In genomic region chr1:27719286-27720251, GRCh38 we compare ENCODE assay signal across 11 cellular contexts. TPM values are rescaled to one million over a fixed set of nuclear protein-coding genes. Genes with fewer than 3 reads are reported as not detected.
DNase-seq lines count a peak whose midpoint lies in the region; ATAC-seq and TF ChIP-seq lines count a peak whose summit lies in the region.
"Had no signal": no experiment of that assay in that cellular context is flagged by ENCODE, and none has a peak within 500 bp of the region (broad histone marks: within the 10 kb centered on the region; RNA-seq: fewer than 3 reads in every experiment).

No MANE protein-coding gene starts in this region.

- no peak overlapping the region for H2AFZ ChIP-seq in HCT116 (ENCODE audit: low read depth, low read length, poor library complexity, severe bottlenecking)

- peaks cover 3% of the 10 kb centered on the region for H3K4me1 Mint-ChIP-seq in T-helper 17 cell

- H4K20me1 ChIP-seq in HCT116 (ENCODE audit: insufficient read depth) = no peaks in the 10 kb centered on the region

- no peak overlapping the region for H3K9ac ChIP-seq in HCT116 (ENCODE audit: low read length)

- TF ChIP-seq CTCF in AG10803 (conservative IDR thresholded peaks at IDR 0.05; ENCODE audit: low read length) (peak; percentile 55), HCT116 (IDR thresholded peaks at IDR 0.05 in 2 of 3, conservative IDR thresholded peaks at IDR 0.05 in 1 of 3; ENCODE audit: borderline replicate concordance in 1 of 3, insufficient read depth in 1 of 3, low read depth in 2 of 3, low read length in 2 of 3) (peak in 2 of 3 experiments; percentile 14 to 31; a peak in 3 of 6 replicates), kidney epithelial cell (IDR thresholded peaks at IDR 0.05; ENCODE audit: insufficient read depth, low read length, poor library complexity, severe bottlenecking) (peak; percentile 48)

- no peaks in the 10 kb centered on the region for H3K9me2 ChIP-seq in HCT116 (ENCODE audit: insufficient read depth)

- H3K27me3 ChIP-seq in HCT116 (ENCODE audit: insufficient read depth, low read length) (no peaks in the 10 kb centered on the region), kidney epithelial cell (ENCODE audit: control insufficient read depth, insufficient read depth, low read length) (no peaks in the 10 kb centered on the region)

- no peak for TF ChIP-seq POLR2A in HCT116 (IDR thresholded peaks at IDR 0.05; ENCODE audit: borderline replicate concordance, extremely low read depth, insufficient read depth, insufficient read length)

- intact Hi-C loops in HCT116 (cut with micrococcal nuclease) = no loop called here

- H3K27ac ChIP-seq in HCT116 (ENCODE audit: low read depth, low read length) = no peak overlapping the region

- H3K9me3 ChIP-seq in HCT116 (ENCODE audit: control insufficient read depth in 1 of 2, insufficient read depth in 1 of 2, low read depth in 1 of 2, low read length in 2 of 2) (peaks cover 0 to 3% of the 10 kb centered on the region in 2 experiments; a peak in 1 of 4 replicates), T-helper 17 cell (ENCODE audit: control insufficient read depth, low read length, poor library complexity, severe bottlenecking) (no peaks in the 10 kb centered on the region)

- no peaks in the 10 kb centered on the region for H3K79me2 ChIP-seq in HCT116 (ENCODE audit: insufficient read depth, low read length)

- H3K36me3 Mint-ChIP-seq in T-helper 17 cell (ENCODE audit: low read depth) = peaks cover 2% of the 10 kb centered on the region
- H3K36me3 Mint-ChIP-seq: activated naive CD8-positive, alpha-beta T cell treated with anti-CD3 and anti-CD28 coated beads, Interleukin-2, amount 10 ng/mL, durations not matched to agents 7 days and 5 days had no signal

- H3K4me3 ChIP-seq in AG10803 (ENCODE audit: low read length) (no peak overlapping the region), HCT116 (replicated peaks in 1 of 2; ENCODE audit: low read depth in 1 of 2, low read length in 2 of 2) (no peak overlapping the region), kidney epithelial cell (ENCODE audit: low read depth, low read length) (no peak overlapping the region)

- DNase-seq in AG10803 (ENCODE audit: low read depth) (peak; percentile 9), HCT116 (ENCODE audit: low read depth, low spot score) (no peak), T-helper 17 cell (no peak), kidney epithelial cell (ENCODE audit: low read depth) (no peak), cerebellum (ENCODE audit: low spot score) (no peak), NCI-H1694 treated with DMSO at 0.1 percent for 48 hours (lab: John Stamatoyannopoulos, UW) (no peak)
- DNase-seq: activated naive CD8-positive, alpha-beta T cell treated with anti-CD3 and anti-CD28 coated beads, Interleukin-2, amount 10 ng/mL, durations not matched to agents 7 days and 5 days; NCI-H2227 treated with DMSO at 0.1 percent for 48 hours; T-helper 9 cell had no signal

- H3K4me1 ChIP-seq in HCT116 (ENCODE audit: control insufficient read depth in 1 of 2, insufficient read depth in 2 of 2, low read length in 2 of 2) = no peaks in the 10 kb centered on the region

- no peak overlapping the region for H3K4me3 Mint-ChIP-seq in T-helper 17 cell
- H3K4me3 Mint-ChIP-seq: activated naive CD8-positive, alpha-beta T cell treated with anti-CD3 and anti-CD28 coated beads, Interleukin-2, amount 10 ng/mL, durations not matched to agents 7 days and 5 days had no signal

- H3K27ac Mint-ChIP-seq in T-helper 17 cell = peak overlapping the region; percentile 41
- H3K27ac Mint-ChIP-seq: activated naive CD8-positive, alpha-beta T cell treated with anti-CD3 and anti-CD28 coated beads, Interleukin-2, amount 10 ng/mL, durations not matched to agents 7 days and 5 days had no signal

- no TSS peak for BruUV-seq in HCT116 (replicated peaks; lab: Mats Ljungman, UMichigan)

- RAD21 ChIA-PET in HCT116 (lab: Charles Lee; ENCODE audit: low non-redundant PET in 1 of 2, low total read pairs in 2 of 2, uncharacterized antibody in 2 of 2, unreplicated experiment in 2 of 2) = no interaction called here

- CTCF ChIA-PET in HCT116 (lab: Charles Lee) = interaction anchor here (0.7 to 1.5 kb wide), 4 partner anchors 47 to 57 kb away, joined by 3 to 5 read pairs (median 4); partner anchors contain the start of gene IFI6

- POLR2A ChIA-PET in HCT116 (lab: Charles Lee) = interaction anchor here (1.4 kb wide), 1 partner anchor 48 kb away, joined by 3 read pairs; the partner anchor contains the start of gene IFI6

- peaks cover 13% of the 10 kb centered on the region for H3K27me3 Mint-ChIP-seq in T-helper 17 cell

- ATAC-seq in HCT116 (peak; percentile 64), T-helper 17 cell (peak; percentile 50), HG02588 (IDR thresholded peaks at IDR 0.05; ENCODE audit: unreplicated experiment) (no peak), GM21717 (IDR thresholded peaks at IDR 0.05; ENCODE audit: unreplicated experiment) (no peak)

- no peaks in the 10 kb centered on the region for H3K36me3 ChIP-seq in HCT116 (ENCODE audit: control insufficient read depth in 1 of 2, insufficient read depth in 2 of 2, low read length in 2 of 2)
- H3K36me3 ChIP-seq in kidney epithelial cell (ENCODE audit: control insufficient read depth, insufficient read depth, low read length) = no peaks in the 10 kb centered on the region

- TF ChIP-seq RAD21 in HCT116 (IDR thresholded peaks at IDR 0.05; ENCODE audit: low read depth) = peak; percentile 35; the same call in 1 of the 2 replicates

- H3K4me2 ChIP-seq in HCT116 (ENCODE audit: low read length) = no peak overlapping the region

TF ChIP-seq in HCT116, 20 proteins besides CTCF, POLR2A, EP300 and RAD21:
- no peak for TF ChIP-seq JUND (IDR thresholded peaks at IDR 0.05)
- no peak for TF ChIP-seq ATF3 (IDR thresholded peaks at IDR 0.05)

RNA-seq across cellular contexts. Expression of gene FAM76A, which starts 6.2 kb away (rescaled TPM):
- total RNA-seq in HCT116 (2021; ENCODE audit: unreplicated experiment) = 9.6 TPM
- polyA plus RNA-seq in HCT116 (2012) = 3.3 and 4.5 TPM in 2 replicates
- total RNA-seq in T-helper 17 cell = 10 to 100 TPM; 17.7 to 25.9 TPM
- 10.7 and 13.5 TPM in 2 replicates for total RNA-seq in kidney epithelial cell
- 9.9 TPM for total RNA-seq in cerebellum

RNA-seq across cellular contexts. Expression of gene IFI6, which starts 47.6 kb away (rescaled TPM):
- 14.8 TPM for total RNA-seq in HCT116 (2021; ENCODE audit: unreplicated experiment)
- 10.0 and 22.0 TPM in 2 replicates for polyA plus RNA-seq in HCT116 (2012)
- total RNA-seq in T-helper 17 cell = 10 to 100 TPM; 25.7 to 26.4 TPM
- 42.1 and 53.9 TPM in 2 replicates for total RNA-seq in kidney epithelial cell
- total RNA-seq in cerebellum = 12.8 TPM

RNA-seq across cellular contexts. Expression of gene STX12, which starts 53.5 kb away (rescaled TPM):
- 27.6 TPM for total RNA-seq in HCT116 (2021; ENCODE audit: unreplicated experiment)
- 9.3 and 11.3 TPM in 2 replicates for polyA plus RNA-seq in HCT116 (2012)
- 10 to 100 TPM; 23.4 to 27.7 TPM for total RNA-seq in T-helper 17 cell
- 34.6 and 43.9 TPM in 2 replicates for total RNA-seq in kidney epithelial cell
- total RNA-seq in cerebellum = 120 TPM

Comparison
In these comparisons a context has a peak if more than half of its experiments do, and no peak if none do; other contexts are left out.
1. ATAC-seq: peak in HCT116 (single experiment) and T-helper 17 cell (single experiment); none in HG02588 (single experiment) and GM21717 (single experiment).
2. Peak in every context shown above with its lines, with median percentiles within 50 percentile points of each other: CTCF ChIP-seq.